Comparison of ENCODE assay signal across 8 cellular contexts in genomic region chr4:38805530-38806145, GRCh38. TPM values are rescaled to one million over a fixed set of nuclear protein-coding genes. Genes with fewer than 3 reads are reported as not detected.
A peak's percentile ranks its signal among the peaks of the same experiment; 100 is the strongest.
DNase-seq lines count a peak whose midpoint lies in the region; ATAC-seq and TF ChIP-seq lines count a peak whose summit lies in the region.

No MANE protein-coding gene starts in this region.

- no peaks in the 10 kb centered on the region for H3F3A ChIP-seq in GM23338 (replicated peaks; ENCODE audit: low read depth)

- H3K27ac Mint-ChIP-seq in activated CD8-positive, alpha-beta T cell treated with anti-CD3 and anti-CD28 coated beads for 36 hours: peak overlapping the region; percentile 88
- H3K27ac Mint-ChIP-seq in GM23338: no peak overlapping the region

- no peaks in the 10 kb centered on the region for H3K4me1 ChIP-seq in GM23338 (ENCODE audit: insufficient read depth)

- TF ChIP-seq CTCF in activated CD8-positive, alpha-beta T cell treated with anti-CD3 and anti-CD28 coated beads for 36 hours (IDR thresholded peaks at IDR 0.05): no peak
- no peak for TF ChIP-seq CTCF in GM23338 (conservative IDR thresholded peaks at IDR 0.05; ENCODE audit: low read depth in 2 of 2)

- H3K9me2 ChIP-seq in GM23338 (ENCODE audit: insufficient read depth): 0 out of 2 replicates have a peak, but pooled peaks cover 6% of the 10 kb centered on the region

- DNase-seq in EH (ENCODE audit: low read depth) (peak; percentile 32), inferior parietal cortex (ENCODE audit: extremely low spot score) (peak; percentile 20), superior temporal gyrus (ENCODE audit: extremely low spot score) (peak; percentile 40), ureter (ENCODE audit: low spot score) (no peak), GM23338 (ENCODE audit: low spot score) (no peak)
- peak; percentile 26 for DNase-seq in activated CD8-positive, alpha-beta T cell treated with anti-CD3 and anti-CD28 coated beads for 36 hours

- H3K4me1 Mint-ChIP-seq in activated CD8-positive, alpha-beta T cell treated with anti-CD3 and anti-CD28 coated beads for 36 hours (ENCODE audit: low read depth): peaks cover 19% of the 10 kb centered on the region
- H3K4me1 Mint-ChIP-seq in GM23338: no peaks in the 10 kb centered on the region; the same call in 2 of the 3 replicates

- H3K79me2 ChIP-seq in GM23338 (replicated peaks; ENCODE audit: insufficient read depth): no peaks in the 10 kb centered on the region

- H3K27ac ChIP-seq in GM23338 (ENCODE audit: low read depth): no peak overlapping the region

- H3K36me3 ChIP-seq in GM23338 (ENCODE audit: insufficient read depth): no peaks in the 10 kb centered on the region

- H3K27me3 Mint-ChIP-seq in activated CD8-positive, alpha-beta T cell treated with anti-CD3 and anti-CD28 coated beads for 36 hours: no peaks in the 10 kb centered on the region
- H3K27me3 Mint-ChIP-seq in GM23338 (ENCODE audit: insufficient read depth, low read depth, poor library complexity): peaks cover 2% of the 10 kb centered on the region

- no peaks in the 10 kb centered on the region for H3K27me3 ChIP-seq in GM23338 (ENCODE audit: insufficient read depth)

- H3K4me3 ChIP-seq in GM23338: no peak overlapping the region

- H3K9me3 Mint-ChIP-seq in activated CD8-positive, alpha-beta T cell treated with anti-CD3 and anti-CD28 coated beads for 36 hours: peaks cover 21% of the 10 kb centered on the region
- H3K9me3 Mint-ChIP-seq in GM23338: peaks cover 50% of the 10 kb centered on the region

- peak overlapping the region; percentile 64 for H3K4me3 Mint-ChIP-seq in activated CD8-positive, alpha-beta T cell treated with anti-CD3 and anti-CD28 coated beads for 36 hours
- H3K4me3 Mint-ChIP-seq in GM23338: no peak overlapping the region

- peaks cover 20% of the 10 kb centered on the region for H3K36me3 Mint-ChIP-seq in activated CD8-positive, alpha-beta T cell treated with anti-CD3 and anti-CD28 coated beads for 36 hours (ENCODE audit: low read depth)
- peaks cover 17% of the 10 kb centered on the region for H3K36me3 Mint-ChIP-seq in GM23338 (ENCODE audit: low read depth)

- POLR2A ChIA-PET in activated CD8-positive, alpha-beta T cell treated with anti-CD3 and anti-CD28 coated beads for 36 hours (lab: Charles Lee): interaction anchor here (0.6 to 1.1 kb wide), 2 partner anchors 11 to 14 kb away, joined by 3 to 4 read pairs; no protein-coding TSS in a partner anchor

- no peak overlapping the region for H2AFZ ChIP-seq in GM23338

- H3K4me2 ChIP-seq in GM23338: no peak overlapping the region

- CTCF ChIA-PET in activated CD8-positive, alpha-beta T cell treated with anti-CD3 and anti-CD28 coated beads for 36 hours (lab: Charles Lee): interaction anchor here (0.6 to 4.2 kb wide), 13 partner anchors 10 to 387 kb away, joined by 3 to 55 read pairs (median 5); partner anchors contain the start of genes FAM114A1, TLR10 and TLR6

- ATAC-seq in GM19468 (IDR thresholded peaks at IDR 0.05; ENCODE audit: extremely low read depth, unreplicated experiment) (peak; percentile 70), HG03558 (IDR thresholded peaks at IDR 0.05; ENCODE audit: extremely low read depth, unreplicated experiment) (peak; percentile 70), GM23338 (no peak)
- peak; percentile 43 for ATAC-seq in activated CD8-positive, alpha-beta T cell treated with anti-CD3 and anti-CD28 coated beads for 36 hours

- H4K20me1 ChIP-seq in GM23338 (replicated peaks; ENCODE audit: insufficient read depth): no peaks in the 10 kb centered on the region

- intact Hi-C loops in activated CD8-positive, alpha-beta T cell treated with anti-CD3 and anti-CD28 coated beads for 36 hours (cut with micrococcal nuclease): no loop called here

TF ChIP-seq in GM23338, 12 proteins besides CTCF, POLR2A, EP300 and RAD21 (continues in another document):
- TF ChIP-seq STAT1 (IDR thresholded peaks at IDR 0.05; ENCODE audit: unreplicated experiment) (no peak), ZNF462 (CRISPR knock-in tag; IDR thresholded peaks at IDR 0.05) (no peak)

RNA-seq across cellular contexts. Expression of gene TLR1, which starts 1.0 kb away (rescaled TPM):
- total RNA-seq in activated CD8-positive, alpha-beta T cell treated with anti-CD3 and anti-CD28 coated beads for 36 hours: 1 to 10 TPM; 1.5 to 1.9 TPM
- total RNA-seq in ureter: 4.0 TPM
- total RNA-seq in GM23338 (2014; rRNA removed; shearing (Covaris generic)): 0.07 TPM in 1 of 2 replicates, not detected in the other
- polyA plus RNA-seq in GM23338 (2016; fragmentation: Nextera tagmentation; extraction: Ambion mirVana): not detected in 2 replicates

RNA-seq across cellular contexts. Expression of gene TLR10, which starts 22.8 kb away (rescaled TPM):
- under 1 TPM; 0.11 to 0.22 TPM for total RNA-seq in activated CD8-positive, alpha-beta T cell treated with anti-CD3 and anti-CD28 coated beads for 36 hours
- 0.10 TPM for total RNA-seq in ureter
- 0.14 TPM in 1 of 2 replicates, not detected in the other for total RNA-seq in GM23338 (2014; rRNA removed; shearing (Covaris generic))
- polyA plus RNA-seq in GM23338 (2016; fragmentation: Nextera tagmentation; extraction: Ambion mirVana): 0.10 TPM in 1 of 2 replicates, not detected in the other

RNA-seq across cellular contexts. Expression of gene TLR6, which starts 51.0 kb away (rescaled TPM):
- total RNA-seq in activated CD8-positive, alpha-beta T cell treated with anti-CD3 and anti-CD28 coated beads for 36 hours: 1 to 10 TPM; 1.6 to 2.0 TPM
- total RNA-seq in ureter: 3.0 TPM
- total RNA-seq in GM23338 (2014; rRNA removed; shearing (Covaris generic)): 0.14 TPM in 1 of 2 replicates, not detected in the other
- not detected in 2 replicates for polyA plus RNA-seq in GM23338 (2016; fragmentation: Nextera tagmentation; extraction: Ambion mirVana)

Comparison
In these comparisons a context has a peak if more than half of its experiments do, and no peak if none do; other contexts are left out.
1. DNase-seq: peak in EH (single experiment), activated CD8-positive, alpha-beta T cell treated with anti-CD3 and anti-CD28 coated beads for 36 hours (single experiment), inferior parietal cortex (single experiment) and superior temporal gyrus (single experiment); none in ureter (single experiment) and GM23338 (single experiment).